In the genomic region with DNA sequence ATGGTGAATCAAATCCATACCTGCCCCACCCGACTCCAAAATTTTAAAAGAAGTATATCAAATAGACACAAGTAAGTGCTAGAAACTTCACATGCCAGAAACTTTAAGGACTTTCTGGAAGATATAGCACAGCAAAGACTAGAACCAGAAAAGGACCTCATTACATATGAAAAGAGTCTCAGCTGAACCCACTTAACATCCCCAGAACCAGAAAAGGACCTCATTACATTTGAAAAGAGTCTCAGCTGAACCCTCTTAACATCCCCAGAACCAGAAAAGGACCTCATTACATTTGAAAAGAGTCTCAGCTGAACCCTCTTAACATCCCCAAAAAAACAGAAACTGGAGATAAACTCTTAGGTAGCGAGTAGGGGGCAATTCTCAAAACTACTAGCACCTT, we compare ENCODE assay signal across 2 cellular contexts.
TF ChIP-seq lines count a peak whose summit lies in the region.

No MANE protein-coding gene starts in this region.

TF ChIP-seq in GM23338, 12 proteins besides CTCF, POLR2A, EP300 and RAD21:
- TF ChIP-seq EZH2phosphoT487 (IDR thresholded peaks at IDR 0.05; ENCODE audit: unreplicated experiment) (no peak), ZNF114 (CRISPR knock-in tag; IDR thresholded peaks at IDR 0.05) (no peak), ZNF331 (CRISPR knock-in tag; IDR thresholded peaks at IDR 0.05; ENCODE audit: low read depth) (no peak), EZH2 (IDR thresholded peaks at IDR 0.05; ENCODE audit: low read depth, unreplicated experiment) (no peak), NANOG (IDR thresholded peaks at IDR 0.05; ENCODE audit: borderline replicate concordance) (peak; percentile 86)
- TF ChIP-seq, protein P1, sequence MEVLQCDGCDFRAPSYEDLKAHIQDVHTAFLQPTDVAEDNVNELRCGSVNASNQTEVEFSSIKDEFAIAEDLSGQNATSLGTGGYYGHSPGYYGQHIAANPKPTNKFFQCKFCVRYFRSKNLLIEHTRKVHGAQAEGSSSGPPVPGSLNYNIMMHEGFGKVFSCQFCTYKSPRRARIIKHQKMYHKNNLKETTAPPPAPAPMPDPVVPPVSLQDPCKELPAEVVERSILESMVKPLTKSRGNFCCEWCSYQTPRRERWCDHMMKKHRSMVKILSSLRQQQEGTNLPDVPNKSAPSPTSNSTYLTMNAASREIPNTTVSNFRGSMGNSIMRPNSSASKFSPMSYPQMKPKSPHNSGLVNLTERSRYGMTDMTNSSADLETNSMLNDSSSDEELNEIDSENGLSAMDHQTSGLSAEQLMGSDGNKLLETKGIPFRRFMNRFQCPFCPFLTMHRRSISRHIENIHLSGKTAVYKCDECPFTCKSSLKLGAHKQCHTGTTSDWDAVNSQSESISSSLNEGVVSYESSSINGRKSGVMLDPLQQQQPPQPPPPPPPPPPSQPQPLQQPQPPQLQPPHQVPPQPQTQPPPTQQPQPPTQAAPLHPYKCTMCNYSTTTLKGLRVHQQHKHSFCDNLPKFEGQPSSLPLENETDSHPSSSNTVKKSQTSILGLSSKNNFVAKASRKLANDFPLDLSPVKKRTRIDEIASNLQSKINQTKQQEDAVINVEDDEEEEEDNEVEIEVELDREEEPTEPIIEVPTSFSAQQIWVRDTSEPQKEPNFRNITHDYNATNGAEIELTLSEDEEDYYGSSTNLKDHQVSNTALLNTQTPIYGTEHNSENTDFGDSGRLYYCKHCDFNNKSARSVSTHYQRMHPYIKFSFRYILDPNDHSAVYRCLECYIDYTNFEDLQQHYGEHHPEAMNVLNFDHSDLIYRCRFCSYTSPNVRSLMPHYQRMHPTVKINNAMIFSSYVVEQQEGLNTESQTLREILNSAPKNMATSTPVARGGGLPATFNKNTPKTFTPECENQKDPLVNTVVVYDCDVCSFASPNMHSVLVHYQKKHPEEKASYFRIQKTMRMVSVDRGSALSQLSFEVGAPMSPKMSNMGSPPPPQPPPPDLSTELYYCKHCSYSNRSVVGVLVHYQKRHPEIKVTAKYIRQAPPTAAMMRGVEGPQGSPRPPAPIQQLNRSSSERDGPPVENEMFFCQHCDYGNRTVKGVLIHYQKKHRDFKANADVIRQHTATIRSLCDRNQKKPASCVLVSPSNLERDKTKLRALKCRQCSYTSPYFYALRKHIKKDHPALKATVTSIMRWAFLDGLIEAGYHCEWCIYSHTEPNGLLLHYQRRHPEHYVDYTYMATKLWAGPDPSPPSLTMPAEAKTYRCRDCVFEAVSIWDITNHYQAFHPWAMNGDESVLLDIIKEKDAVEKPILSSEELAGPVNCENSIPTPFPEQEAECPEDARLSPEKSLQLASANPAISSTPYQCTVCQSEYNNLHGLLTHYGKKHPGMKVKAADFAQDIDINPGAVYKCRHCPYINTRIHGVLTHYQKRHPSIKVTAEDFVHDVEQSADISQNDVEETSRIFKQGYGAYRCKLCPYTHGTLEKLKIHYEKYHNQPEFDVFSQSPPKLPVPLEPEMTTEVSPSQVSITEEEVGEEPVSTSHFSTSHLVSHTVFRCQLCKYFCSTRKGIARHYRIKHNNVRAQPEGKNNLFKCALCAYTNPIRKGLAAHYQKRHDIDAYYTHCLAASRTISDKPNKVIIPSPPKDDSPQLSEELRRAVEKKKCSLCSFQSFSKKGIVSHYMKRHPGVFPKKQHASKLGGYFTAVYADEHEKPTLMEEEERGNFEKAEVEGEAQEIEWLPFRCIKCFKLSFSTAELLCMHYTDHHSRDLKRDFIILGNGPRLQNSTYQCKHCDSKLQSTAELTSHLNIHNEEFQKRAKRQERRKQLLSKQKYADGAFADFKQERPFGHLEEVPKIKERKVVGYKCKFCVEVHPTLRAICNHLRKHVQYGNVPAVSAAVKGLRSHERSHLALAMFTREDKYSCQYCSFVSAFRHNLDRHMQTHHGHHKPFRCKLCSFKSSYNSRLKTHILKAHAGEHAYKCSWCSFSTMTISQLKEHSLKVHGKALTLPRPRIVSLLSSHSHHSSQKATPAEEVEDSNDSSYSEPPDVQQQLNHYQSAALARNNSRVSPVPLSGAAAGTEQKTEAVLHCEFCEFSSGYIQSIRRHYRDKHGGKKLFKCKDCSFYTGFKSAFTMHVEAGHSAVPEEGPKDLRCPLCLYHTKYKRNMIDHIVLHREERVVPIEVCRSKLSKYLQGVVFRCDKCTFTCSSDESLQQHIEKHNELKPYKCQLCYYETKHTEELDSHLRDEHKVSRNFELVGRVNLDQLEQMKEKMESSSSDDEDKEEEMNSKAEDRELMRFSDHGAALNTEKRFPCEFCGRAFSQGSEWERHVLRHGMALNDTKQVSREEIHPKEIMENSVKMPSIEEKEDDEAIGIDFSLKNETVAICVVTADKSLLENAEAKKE (CRISPR knock-in tag; IDR thresholded peaks at IDR 0.05), result no peak
- TF ChIP-seq, protein P2, sequence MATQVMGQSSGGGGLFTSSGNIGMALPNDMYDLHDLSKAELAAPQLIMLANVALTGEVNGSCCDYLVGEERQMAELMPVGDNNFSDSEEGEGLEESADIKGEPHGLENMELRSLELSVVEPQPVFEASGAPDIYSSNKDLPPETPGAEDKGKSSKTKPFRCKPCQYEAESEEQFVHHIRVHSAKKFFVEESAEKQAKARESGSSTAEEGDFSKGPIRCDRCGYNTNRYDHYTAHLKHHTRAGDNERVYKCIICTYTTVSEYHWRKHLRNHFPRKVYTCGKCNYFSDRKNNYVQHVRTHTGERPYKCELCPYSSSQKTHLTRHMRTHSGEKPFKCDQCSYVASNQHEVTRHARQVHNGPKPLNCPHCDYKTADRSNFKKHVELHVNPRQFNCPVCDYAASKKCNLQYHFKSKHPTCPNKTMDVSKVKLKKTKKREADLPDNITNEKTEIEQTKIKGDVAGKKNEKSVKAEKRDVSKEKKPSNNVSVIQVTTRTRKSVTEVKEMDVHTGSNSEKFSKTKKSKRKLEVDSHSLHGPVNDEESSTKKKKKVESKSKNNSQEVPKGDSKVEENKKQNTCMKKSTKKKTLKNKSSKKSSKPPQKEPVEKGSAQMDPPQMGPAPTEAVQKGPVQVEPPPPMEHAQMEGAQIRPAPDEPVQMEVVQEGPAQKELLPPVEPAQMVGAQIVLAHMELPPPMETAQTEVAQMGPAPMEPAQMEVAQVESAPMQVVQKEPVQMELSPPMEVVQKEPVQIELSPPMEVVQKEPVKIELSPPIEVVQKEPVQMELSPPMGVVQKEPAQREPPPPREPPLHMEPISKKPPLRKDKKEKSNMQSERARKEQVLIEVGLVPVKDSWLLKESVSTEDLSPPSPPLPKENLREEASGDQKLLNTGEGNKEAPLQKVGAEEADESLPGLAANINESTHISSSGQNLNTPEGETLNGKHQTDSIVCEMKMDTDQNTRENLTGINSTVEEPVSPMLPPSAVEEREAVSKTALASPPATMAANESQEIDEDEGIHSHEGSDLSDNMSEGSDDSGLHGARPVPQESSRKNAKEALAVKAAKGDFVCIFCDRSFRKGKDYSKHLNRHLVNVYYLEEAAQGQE (IDR thresholded peaks at IDR 0.05; ENCODE audit: unreplicated experiment), result no peak

TF ChIP-seq in H1, 55 proteins besides CTCF, POLR2A, EP300 and RAD21:
- TF ChIP-seq CTBP2 (IDR thresholded peaks at IDR 0.05; ENCODE audit: borderline replicate concordance, insufficient read depth, insufficient read length, low read length) (no peak), NANOG (IDR thresholded peaks at IDR 0.05; ENCODE audit: insufficient read depth, low read depth, low read length, poor library complexity, severe bottlenecking) (peak; percentile 74), CREB1 (IDR thresholded peaks at IDR 0.05) (no peak), POU5F1 (IDR thresholded peaks at IDR 0.05; ENCODE audit: low read depth, low read length) (peak; percentile 67), TCF12 (IDR thresholded peaks at IDR 0.05; ENCODE audit: low read depth, low read length) (no peak), TEAD4 (IDR thresholded peaks at IDR 0.05; ENCODE audit: low read depth, low read length) (no peak)
- TF ChIP-seq, protein P3, sequence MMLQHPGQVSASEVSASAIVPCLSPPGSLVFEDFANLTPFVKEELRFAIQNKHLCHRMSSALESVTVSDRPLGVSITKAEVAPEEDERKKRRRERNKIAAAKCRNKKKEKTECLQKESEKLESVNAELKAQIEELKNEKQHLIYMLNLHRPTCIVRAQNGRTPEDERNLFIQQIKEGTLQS (IDR thresholded peaks at IDR 0.05; ENCODE audit: insufficient read depth, low read depth, low read length), result no peak
- TF ChIP-seq, protein P4, sequence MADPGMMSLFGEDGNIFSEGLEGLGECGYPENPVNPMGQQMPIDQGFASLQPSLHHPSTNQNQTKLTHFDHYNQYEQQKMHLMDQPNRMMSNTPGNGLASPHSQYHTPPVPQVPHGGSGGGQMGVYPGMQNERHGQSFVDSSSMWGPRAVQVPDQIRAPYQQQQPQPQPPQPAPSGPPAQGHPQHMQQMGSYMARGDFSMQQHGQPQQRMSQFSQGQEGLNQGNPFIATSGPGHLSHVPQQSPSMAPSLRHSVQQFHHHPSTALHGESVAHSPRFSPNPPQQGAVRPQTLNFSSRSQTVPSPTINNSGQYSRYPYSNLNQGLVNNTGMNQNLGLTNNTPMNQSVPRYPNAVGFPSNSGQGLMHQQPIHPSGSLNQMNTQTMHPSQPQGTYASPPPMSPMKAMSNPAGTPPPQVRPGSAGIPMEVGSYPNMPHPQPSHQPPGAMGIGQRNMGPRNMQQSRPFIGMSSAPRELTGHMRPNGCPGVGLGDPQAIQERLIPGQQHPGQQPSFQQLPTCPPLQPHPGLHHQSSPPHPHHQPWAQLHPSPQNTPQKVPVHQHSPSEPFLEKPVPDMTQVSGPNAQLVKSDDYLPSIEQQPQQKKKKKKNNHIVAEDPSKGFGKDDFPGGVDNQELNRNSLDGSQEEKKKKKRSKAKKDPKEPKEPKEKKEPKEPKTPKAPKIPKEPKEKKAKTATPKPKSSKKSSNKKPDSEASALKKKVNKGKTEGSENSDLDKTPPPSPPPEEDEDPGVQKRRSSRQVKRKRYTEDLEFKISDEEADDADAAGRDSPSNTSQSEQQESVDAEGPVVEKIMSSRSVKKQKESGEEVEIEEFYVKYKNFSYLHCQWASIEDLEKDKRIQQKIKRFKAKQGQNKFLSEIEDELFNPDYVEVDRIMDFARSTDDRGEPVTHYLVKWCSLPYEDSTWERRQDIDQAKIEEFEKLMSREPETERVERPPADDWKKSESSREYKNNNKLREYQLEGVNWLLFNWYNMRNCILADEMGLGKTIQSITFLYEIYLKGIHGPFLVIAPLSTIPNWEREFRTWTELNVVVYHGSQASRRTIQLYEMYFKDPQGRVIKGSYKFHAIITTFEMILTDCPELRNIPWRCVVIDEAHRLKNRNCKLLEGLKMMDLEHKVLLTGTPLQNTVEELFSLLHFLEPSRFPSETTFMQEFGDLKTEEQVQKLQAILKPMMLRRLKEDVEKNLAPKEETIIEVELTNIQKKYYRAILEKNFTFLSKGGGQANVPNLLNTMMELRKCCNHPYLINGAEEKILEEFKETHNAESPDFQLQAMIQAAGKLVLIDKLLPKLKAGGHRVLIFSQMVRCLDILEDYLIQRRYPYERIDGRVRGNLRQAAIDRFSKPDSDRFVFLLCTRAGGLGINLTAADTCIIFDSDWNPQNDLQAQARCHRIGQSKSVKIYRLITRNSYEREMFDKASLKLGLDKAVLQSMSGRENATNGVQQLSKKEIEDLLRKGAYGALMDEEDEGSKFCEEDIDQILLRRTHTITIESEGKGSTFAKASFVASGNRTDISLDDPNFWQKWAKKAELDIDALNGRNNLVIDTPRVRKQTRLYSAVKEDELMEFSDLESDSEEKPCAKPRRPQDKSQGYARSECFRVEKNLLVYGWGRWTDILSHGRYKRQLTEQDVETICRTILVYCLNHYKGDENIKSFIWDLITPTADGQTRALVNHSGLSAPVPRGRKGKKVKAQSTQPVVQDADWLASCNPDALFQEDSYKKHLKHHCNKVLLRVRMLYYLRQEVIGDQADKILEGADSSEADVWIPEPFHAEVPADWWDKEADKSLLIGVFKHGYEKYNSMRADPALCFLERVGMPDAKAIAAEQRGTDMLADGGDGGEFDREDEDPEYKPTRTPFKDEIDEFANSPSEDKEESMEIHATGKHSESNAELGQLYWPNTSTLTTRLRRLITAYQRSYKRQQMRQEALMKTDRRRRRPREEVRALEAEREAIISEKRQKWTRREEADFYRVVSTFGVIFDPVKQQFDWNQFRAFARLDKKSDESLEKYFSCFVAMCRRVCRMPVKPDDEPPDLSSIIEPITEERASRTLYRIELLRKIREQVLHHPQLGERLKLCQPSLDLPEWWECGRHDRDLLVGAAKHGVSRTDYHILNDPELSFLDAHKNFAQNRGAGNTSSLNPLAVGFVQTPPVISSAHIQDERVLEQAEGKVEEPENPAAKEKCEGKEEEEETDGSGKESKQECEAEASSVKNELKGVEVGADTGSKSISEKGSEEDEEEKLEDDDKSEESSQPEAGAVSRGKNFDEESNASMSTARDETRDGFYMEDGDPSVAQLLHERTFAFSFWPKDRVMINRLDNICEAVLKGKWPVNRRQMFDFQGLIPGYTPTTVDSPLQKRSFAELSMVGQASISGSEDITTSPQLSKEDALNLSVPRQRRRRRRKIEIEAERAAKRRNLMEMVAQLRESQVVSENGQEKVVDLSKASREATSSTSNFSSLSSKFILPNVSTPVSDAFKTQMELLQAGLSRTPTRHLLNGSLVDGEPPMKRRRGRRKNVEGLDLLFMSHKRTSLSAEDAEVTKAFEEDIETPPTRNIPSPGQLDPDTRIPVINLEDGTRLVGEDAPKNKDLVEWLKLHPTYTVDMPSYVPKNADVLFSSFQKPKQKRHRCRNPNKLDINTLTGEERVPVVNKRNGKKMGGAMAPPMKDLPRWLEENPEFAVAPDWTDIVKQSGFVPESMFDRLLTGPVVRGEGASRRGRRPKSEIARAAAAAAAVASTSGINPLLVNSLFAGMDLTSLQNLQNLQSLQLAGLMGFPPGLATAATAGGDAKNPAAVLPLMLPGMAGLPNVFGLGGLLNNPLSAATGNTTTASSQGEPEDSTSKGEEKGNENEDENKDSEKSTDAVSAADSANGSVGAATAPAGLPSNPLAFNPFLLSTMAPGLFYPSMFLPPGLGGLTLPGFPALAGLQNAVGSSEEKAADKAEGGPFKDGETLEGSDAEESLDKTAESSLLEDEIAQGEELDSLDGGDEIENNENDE (IDR thresholded peaks at IDR 0.05; ENCODE audit: insufficient replicate concordance, low read length), result peak; percentile 64
- TF ChIP-seq, protein P5, sequence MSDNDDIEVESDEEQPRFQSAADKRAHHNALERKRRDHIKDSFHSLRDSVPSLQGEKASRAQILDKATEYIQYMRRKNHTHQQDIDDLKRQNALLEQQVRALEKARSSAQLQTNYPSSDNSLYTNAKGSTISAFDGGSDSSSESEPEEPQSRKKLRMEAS (IDR thresholded peaks at IDR 0.05), result no peak
